ENCODE assay signal across 17 cellular contexts in the genomic region with DNA sequence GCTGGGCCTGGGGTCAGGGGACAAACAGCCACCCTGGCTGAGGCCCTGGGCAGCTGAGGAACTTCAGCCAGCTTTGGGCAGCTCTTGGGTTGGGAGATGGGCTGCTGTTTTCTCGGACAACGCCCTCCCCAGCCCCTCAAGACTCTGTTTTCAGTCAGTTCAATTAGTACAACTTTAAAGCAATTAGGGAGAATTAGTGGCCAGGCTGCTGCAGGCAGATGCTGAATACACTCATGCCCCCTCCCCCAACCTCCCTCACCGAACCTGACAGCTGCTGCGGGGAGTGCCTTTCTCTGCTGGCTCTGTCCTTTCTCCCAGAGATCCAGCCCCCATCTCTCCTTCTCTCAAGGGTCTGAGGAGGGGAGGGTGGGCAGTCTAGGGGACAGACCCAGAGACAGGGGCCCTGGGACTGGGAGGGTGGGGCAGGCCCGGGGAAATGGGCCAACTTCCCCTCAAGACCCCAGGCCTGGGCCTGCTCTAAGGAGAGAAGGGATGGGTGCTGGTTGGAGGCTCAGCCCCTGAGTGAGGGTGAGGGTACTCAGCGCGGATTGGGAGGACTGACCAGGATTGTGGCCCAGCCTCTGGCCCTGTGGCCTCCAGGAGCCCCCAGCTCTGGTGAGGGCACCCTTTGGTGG. TPM values are rescaled to one million over a fixed set of nuclear protein-coding genes. Genes with fewer than 3 reads are reported as not detected.
DNase-seq lines count a peak whose midpoint lies in the region; ATAC-seq, FAIRE-seq and TF ChIP-seq lines count a peak whose summit lies in the region.
"Had no signal": no experiment of that assay in that cellular context is flagged by ENCODE, and none has a peak within 500 bp of the region (broad histone marks: within the 10 kb centered on the region; RNA-seq: fewer than 3 reads in every experiment).

No MANE protein-coding gene starts in this region.

- intact Hi-C loops in natural killer cell (cut with micrococcal nuclease), result no loop called here
- intact Hi-C loops in PC-3 (cut with micrococcal nuclease), result no loop called here

- H3K27ac ChIP-seq in PC-3 (ENCODE audit: low read length), result no peak overlapping the region
- H3K27ac ChIP-seq: gastroesophageal sphincter had no signal

- H3K4me3 ChIP-seq in PC-3 (ENCODE audit: low read length), result no peak overlapping the region
- H3K4me3 ChIP-seq: gastroesophageal sphincter had no signal

- DNase-seq in natural killer cell treated with Interleukin-12 subunit alpha and Interleukin-12 subunit beta and Interleukin-15 and Interleukin-18, amount 100 ng/mL, for 72 hours (ENCODE audit: low spot score), result peak; percentile 34
- DNase-seq in natural killer cell, result no peak
- DNase-seq in NCI-H2171 (lab: John Stamatoyannopoulos, UW), result peak; percentile 71
- peak; percentile 29 for DNase-seq in iPS-NIHi11 (ENCODE audit: low spot score)
- DNase-seq in PC-3, result no peak
- no peak for DNase-seq in HTR-8/SVneo (ENCODE audit: insufficient read length, low spot score)
- DNase-seq: activated CD4-positive, alpha-beta T cell treated with anti-CD3 and anti-CD28 coated beads, Interleukin-2, amount 50 U/mL, for 1 hour; NCI-H1048; stimulated activated CD8-positive, alpha-beta memory T cell treated with anti-CD3 and anti-CD28 coated beads, Interleukin-4, amount 100 ng/mL, for 48 hours had no signal

- POLR2A ChIA-PET in PC-3 (lab: Charles Lee; ENCODE audit: unreplicated experiment), result no interaction called here

- no peak overlapping the region for H3K27ac Mint-ChIP-seq in natural killer cell treated with Interleukin-12 subunit alpha and Interleukin-12 subunit beta and Interleukin-15 and Interleukin-18, amount 100 ng/mL, for 72 hours
- H3K27ac Mint-ChIP-seq in natural killer cell, result no peak overlapping the region
- H3K27ac Mint-ChIP-seq: B cell had no signal

- CTCF ChIA-PET in PC-3 (lab: Charles Lee), result no interaction called here

- H3K4me1 ChIP-seq in PC-3 (ENCODE audit: insufficient read depth, low read length), result peaks cover 10% of the 10 kb centered on the region; the same call in 1 of the 2 replicates
- H3K4me1 ChIP-seq: gastroesophageal sphincter had no signal

- no peak for TF ChIP-seq CTCF in natural killer cell (IDR thresholded peaks at IDR 0.05)
- TF ChIP-seq CTCF in PC-3 (conservative IDR thresholded peaks at IDR 0.05; ENCODE audit: low read depth, low read length), result no peak

- H3K27me3 Mint-ChIP-seq in natural killer cell treated with Interleukin-12 subunit alpha and Interleukin-12 subunit beta and Interleukin-15 and Interleukin-18, amount 100 ng/mL, for 72 hours, result peaks cover 4 to 6% of the 10 kb centered on the region in 2 donors
- H3K27me3 Mint-ChIP-seq in natural killer cell (ENCODE audit: low read depth in 2 of 2), result peaks cover 3 to 6% of the 10 kb centered on the region in 2 donors

- H3K36me3 ChIP-seq in PC-3 (ENCODE audit: low read depth, low read length), result no peaks in the 10 kb centered on the region
- H3K36me3 ChIP-seq: gastroesophageal sphincter had no signal

- no peak for ATAC-seq in natural killer cell treated with Interleukin-12 subunit alpha and Interleukin-12 subunit beta and Interleukin-15 and Interleukin-18, amount 100 ng/mL, for 72 hours
- ATAC-seq in natural killer cell (no peak), HG02970 (IDR thresholded peaks at IDR 0.05; ENCODE audit: low FRiP score, unreplicated experiment) (no peak), PC-3 (no peak)
- ATAC-seq: esophagus mucosa, gastroesophageal sphincter had no signal

- no peaks in the 10 kb centered on the region for H3K27me3 ChIP-seq in PC-3 (ENCODE audit: low read length)

- no TSS peak for BruUV-seq in PC-3 (replicated peaks; lab: Mats Ljungman, UMichigan)

- H3K9me3 ChIP-seq in PC-3 (ENCODE audit: low read length), result 0 out of 2 replicates have a peak, but pooled peaks cover 8% of the 10 kb centered on the region

- H3K36me3 Mint-ChIP-seq in natural killer cell treated with Interleukin-12 subunit alpha and Interleukin-12 subunit beta and Interleukin-15 and Interleukin-18, amount 100 ng/mL, for 72 hours, result peaks cover 12% of the 10 kb centered on the region
- no peaks in the 10 kb centered on the region for H3K36me3 Mint-ChIP-seq in natural killer cell

- H3K9me2 ChIP-seq in PC-3 (replicated peaks; ENCODE audit: low read length), result no peaks in the 10 kb centered on the region

- H4K20me1 ChIP-seq in PC-3 (ENCODE audit: low read length), result no peaks in the 10 kb centered on the region

- no peak overlapping the region for H2AFZ ChIP-seq in PC-3 (ENCODE audit: low read length)

- FAIRE-seq in HTR-8/SVneo (lab: Jason Lieb, UNC), result no peak
- FAIRE-seq: TTC549 had no signal

- no peak overlapping the region for H3K4me3 Mint-ChIP-seq in natural killer cell treated with Interleukin-12 subunit alpha and Interleukin-12 subunit beta and Interleukin-15 and Interleukin-18, amount 100 ng/mL, for 72 hours
- no peak overlapping the region for H3K4me3 Mint-ChIP-seq in natural killer cell
- H3K4me3 Mint-ChIP-seq: B cell; central memory CD8-positive, alpha-beta T cell had no signal

- H3F3A ChIP-seq in PC-3 (ENCODE audit: low read length, unreplicated experiment), result no peaks in the 10 kb centered on the region

- H3K9me3 Mint-ChIP-seq in natural killer cell treated with Interleukin-12 subunit alpha and Interleukin-12 subunit beta and Interleukin-15 and Interleukin-18, amount 100 ng/mL, for 72 hours, result peaks cover 8% of the 10 kb centered on the region
- H3K9me3 Mint-ChIP-seq in natural killer cell, result peaks cover 0 to 2% of the 10 kb centered on the region in 2 donors

- H3K4me1 Mint-ChIP-seq in natural killer cell treated with Interleukin-12 subunit alpha and Interleukin-12 subunit beta and Interleukin-15 and Interleukin-18, amount 100 ng/mL, for 72 hours (ENCODE audit: low read depth in 2 of 2), result peaks cover 5 to 6% of the 10 kb centered on the region in 2 donors
- H3K4me1 Mint-ChIP-seq in natural killer cell, result peaks cover 0 to 5% of the 10 kb centered on the region in 2 donors
- H3K4me1 Mint-ChIP-seq: B cell; central memory CD8-positive, alpha-beta T cell had no signal

- H3K4me2 ChIP-seq in PC-3 (ENCODE audit: low read length), result no peak overlapping the region

- H3K79me2 ChIP-seq in PC-3 (ENCODE audit: low read length), result no peaks in the 10 kb centered on the region

- no peak overlapping the region for H3K9ac ChIP-seq in PC-3 (ENCODE audit: low read length)

RNA-seq across cellular contexts. Expression of gene MYT1, which starts 17.8 kb away (rescaled TPM):
- not detected for total RNA-seq in natural killer cell treated with Interleukin-12 subunit alpha and Interleukin-12 subunit beta and Interleukin-15 and Interleukin-18, amount 100 ng/mL, for 72 hours
- total RNA-seq in natural killer cell (not detected), PC-3 (2014; rRNA removed) (0.22 and 0.29 TPM in 2 replicates)
- total RNA-seq: esophagus mucosa had no signal

RNA-seq across cellular contexts. Expression of gene NPBWR2, which starts 39.1 kb away (rescaled TPM):
- total RNA-seq in natural killer cell treated with Interleukin-12 subunit alpha and Interleukin-12 subunit beta and Interleukin-15 and Interleukin-18, amount 100 ng/mL, for 72 hours, result not detected
- total RNA-seq in natural killer cell (not detected), PC-3 (2014; rRNA removed) (not detected in 2 replicates)
- total RNA-seq: B cell, esophagus mucosa, gastroesophageal sphincter, HT-29, lower leg skin had no signal

Comparison
In these comparisons a context has a peak if more than half of its experiments do, and no peak if none do; other contexts are left out.
1. DNase-seq: peak in natural killer cell treated with Interleukin-12 subunit alpha and Interleukin-12 subunit beta and Interleukin-15 and Interleukin-18, amount 100 ng/mL, for 72 hours (single experiment), NCI-H2171 (single experiment) and iPS-NIHi11 (single experiment); none in natural killer cell (single experiment), PC-3 (single experiment) and HTR-8/SVneo (single experiment).